In the genomic region with DNA sequence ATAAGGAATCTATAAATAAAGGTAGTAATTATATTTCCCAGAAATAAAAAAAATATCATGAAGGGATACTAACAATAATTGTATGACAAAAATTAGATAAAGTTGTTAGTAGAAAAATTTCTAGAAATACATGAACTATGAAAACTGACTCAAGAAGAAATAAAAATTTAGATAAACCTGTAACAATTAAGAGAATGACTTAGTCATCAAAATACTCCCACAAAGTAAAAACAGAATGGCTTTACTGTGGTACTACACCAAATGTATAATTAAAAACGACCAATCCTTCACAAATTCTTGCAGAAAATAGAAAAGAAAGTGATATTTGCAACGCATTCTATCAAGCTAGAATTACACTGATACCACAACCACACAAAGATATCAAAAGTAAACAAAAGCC, we compare ENCODE assay signal across 8 cellular contexts.
"Had no signal": no experiment of that assay in that cellular context is flagged by ENCODE, and none has a peak within 500 bp of the region (broad histone marks: within the 10 kb centered on the region; RNA-seq: fewer than 3 reads in every experiment).

No MANE protein-coding gene starts in this region.

- ATAC-seq: GM12878 had no signal

- FAIRE-seq: G401.6, GM12878, GM12891, GM12892, GM18507, GM19239 had no signal

- DNase-seq: GDM1, GF-D8 had no signal

- H3K4me3 ChIP-seq: GM12878 had no signal
